9 cellular contexts compared by ENCODE assay signal in genomic region chr7:2894118-2894940, GRCh38. TPM values are rescaled to one million over a fixed set of nuclear protein-coding genes. Genes with fewer than 3 reads are reported as not detected.
DNase-seq lines count a peak whose midpoint lies in the region; ATAC-seq and TF ChIP-seq lines count a peak whose summit lies in the region.
"Had no signal": no experiment of that assay in that cellular context is flagged by ENCODE, and none has a peak within 500 bp of the region (broad histone marks: within the 10 kb centered on the region; RNA-seq: fewer than 3 reads in every experiment).

No MANE protein-coding gene starts in this region.

- no peaks in the 10 kb centered on the region for H3K36me3 ChIP-seq in A673 (ENCODE audit: insufficient read depth, low read length, poor library complexity, severe bottlenecking)

- peak overlapping the region; percentile 66 for H3K4me3 Mint-ChIP-seq in activated CD4-positive, alpha-beta T cell treated with anti-CD3 and anti-CD28 coated beads, Interleukin-2, amount 10 ng/mL, durations not matched to agents 7 days and 5 days
- H3K4me3 Mint-ChIP-seq in natural killer cell: peak overlapping the region; percentile 91
- H3K4me3 Mint-ChIP-seq: neural crest cell had no signal

- CTCF ChIA-PET in activated CD4-positive, alpha-beta T cell treated with anti-CD3 and anti-CD28 coated beads, Interleukin-2, amount 10 ng/mL, durations not matched to agents 7 days and 5 days (lab: Charles Lee): interaction anchor here (0.6 to 2.6 kb wide), 11 partner anchors 9 to 407 kb away, joined by 3 to 18 read pairs (median 3); partner anchors contain the start of gene SDK1
- CTCF ChIA-PET in A673 (lab: Charles Lee): interaction anchor here (0.6 kb wide), 1 partner anchor 8 kb away, joined by 7 read pairs; no protein-coding TSS in a partner anchor
- CTCF ChIA-PET in RWPE1 (lab: Yijun Ruan, JAX): interaction anchor here (1.6 kb wide), 1 partner anchor 12 kb away, joined by 3 read pairs; no protein-coding TSS in a partner anchor

- ATAC-seq in HG03135 (IDR thresholded peaks at IDR 0.05; ENCODE audit: unreplicated experiment): peak; percentile 74
- peak; percentile 61 to 71 (median 66) for ATAC-seq in natural killer cell

- no peak overlapping the region for H3K4me3 ChIP-seq in A673 (ENCODE audit: low read depth, low read length, poor library complexity, severe bottlenecking)

- no peaks in the 10 kb centered on the region for H3K27me3 Mint-ChIP-seq in activated CD4-positive, alpha-beta T cell treated with anti-CD3 and anti-CD28 coated beads, Interleukin-2, amount 10 ng/mL, durations not matched to agents 7 days and 5 days
- no peaks in the 10 kb centered on the region for H3K27me3 Mint-ChIP-seq in natural killer cell (ENCODE audit: low read depth in 2 of 2)

- no peak overlapping the region for H3K27ac ChIP-seq in A673 (ENCODE audit: low read depth, low read length, poor library complexity, severe bottlenecking)
- no peak overlapping the region for H3K27ac ChIP-seq in RWPE1

- no peaks in the 10 kb centered on the region for H3K36me3 Mint-ChIP-seq in activated CD4-positive, alpha-beta T cell treated with anti-CD3 and anti-CD28 coated beads, Interleukin-2, amount 10 ng/mL, durations not matched to agents 7 days and 5 days (ENCODE audit: low read depth)
- no peaks in the 10 kb centered on the region for H3K36me3 Mint-ChIP-seq in natural killer cell

- no peaks in the 10 kb centered on the region for H3K27me3 ChIP-seq in A673 (replicated peaks; ENCODE audit: insufficient read depth, low read depth, low read length, poor library complexity)

- peaks cover 5% of the 10 kb centered on the region for H3K4me1 ChIP-seq in A673 (ENCODE audit: insufficient read depth, low read length, poor library complexity, severe bottlenecking)

- TF ChIP-seq CTCF in natural killer cell (IDR thresholded peaks at IDR 0.05) (no peak), A673 (conservative IDR thresholded peaks at IDR 0.05; ENCODE audit: low read depth, low read length) (no peak), RWPE1 (conservative IDR thresholded peaks at IDR 0.05; ENCODE audit: low read depth) (no peak)

- H3K4me1 Mint-ChIP-seq in activated CD4-positive, alpha-beta T cell treated with anti-CD3 and anti-CD28 coated beads, Interleukin-2, amount 10 ng/mL, durations not matched to agents 7 days and 5 days: peaks cover 28% of the 10 kb centered on the region
- peaks cover 14 to 20% of the 10 kb centered on the region in 2 donors for H3K4me1 Mint-ChIP-seq in natural killer cell
- H3K4me1 Mint-ChIP-seq: neural crest cell had no signal

- DNase-seq in NCI-H2227 (lab: John Stamatoyannopoulos, UW; ENCODE audit: unreplicated experiment) (peak; percentile 10), NCI-H2227 treated with DMSO at 0.1 percent for 48 hours (lab: John Stamatoyannopoulos, UW) (no peak), natural killer cell (peak; percentile 29), mucosa of gallbladder (ENCODE audit: low spot score) (no peak), A673 (ENCODE audit: low spot score) (no peak), RWPE1 (ENCODE audit: low spot score) (no peak)
- peak; percentile 60 for DNase-seq in activated CD4-positive, alpha-beta T cell treated with anti-CD3 and anti-CD28 coated beads, Interleukin-2, amount 10 ng/mL, durations not matched to agents 7 days and 5 days

- intact Hi-C loops in natural killer cell (cut with micrococcal nuclease) (no loop called here), A673 (cut with micrococcal nuclease; ENCODE audit: unreplicated experiment) (no loop called here)

- no TSS peak for BruUV-seq in A673 (replicated peaks; lab: Mats Ljungman, UMichigan)

- peak overlapping the region; percentile 89 for H3K27ac Mint-ChIP-seq in activated CD4-positive, alpha-beta T cell treated with anti-CD3 and anti-CD28 coated beads, Interleukin-2, amount 10 ng/mL, durations not matched to agents 7 days and 5 days
- H3K27ac Mint-ChIP-seq in natural killer cell: peak overlapping the region; percentile 37 to 85

- H3K9me3 Mint-ChIP-seq in activated CD4-positive, alpha-beta T cell treated with anti-CD3 and anti-CD28 coated beads, Interleukin-2, amount 10 ng/mL, durations not matched to agents 7 days and 5 days: no peaks in the 10 kb centered on the region
- H3K9me3 Mint-ChIP-seq in natural killer cell: no peaks in the 10 kb centered on the region
- H3K9me3 Mint-ChIP-seq: neural crest cell had no signal

- H3K9me3 ChIP-seq in A673 (ENCODE audit: low read depth, low read length, poor library complexity, severe bottlenecking): no peaks in the 10 kb centered on the region

- POLR2A ChIA-PET in activated CD4-positive, alpha-beta T cell treated with anti-CD3 and anti-CD28 coated beads, Interleukin-2, amount 10 ng/mL, durations not matched to agents 7 days and 5 days (lab: Charles Lee): interaction anchor here (0.6 to 1.1 kb wide), 4 partner anchors 38 to 269 kb away, joined by 3 to 9 read pairs (median 4); no protein-coding TSS in a partner anchor
- POLR2A ChIA-PET in A673 (lab: Charles Lee; ENCODE audit: low non-redundant PET): interaction anchor here (0.5 kb wide), 1 partner anchor 95 kb away, joined by 6 read pairs; no protein-coding TSS in a partner anchor
- POLR2A ChIA-PET in RWPE1 (lab: Yijun Ruan, JAX; ENCODE audit: low non-redundant PET): interaction anchor here (0.6 kb wide), 1 partner anchor 16 kb away, joined by 4 read pairs; no protein-coding TSS in a partner anchor

RNA-seq across cellular contexts. Expression of gene GNA12, which starts 50.2 kb away (rescaled TPM):
- 10 to 100 TPM; 16.2 to 17.1 TPM for total RNA-seq in activated CD4-positive, alpha-beta T cell treated with anti-CD3 and anti-CD28 coated beads, Interleukin-2, amount 10 ng/mL, durations not matched to agents 7 days and 5 days
- 10 to 100 TPM; 12.6 to 20.2 (median 19.5) TPM for total RNA-seq in natural killer cell
- 48.5 TPM for total RNA-seq in mucosa of gallbladder
- total RNA-seq in A673 (2021): 35.5 and 41.2 TPM in 2 replicates

Comparison
In these comparisons a context has a peak if more than half of its experiments do, and no peak if none do; other contexts are left out.
1. DNase-seq: peak in NCI-H2227 (single experiment), activated CD4-positive, alpha-beta T cell treated with anti-CD3 and anti-CD28 coated beads, Interleukin-2, amount 10 ng/mL, durations not matched to agents 7 days and 5 days (single experiment) and natural killer cell (single experiment); none in NCI-H2227 treated with DMSO at 0.1 percent for 48 hours (single experiment), mucosa of gallbladder (single experiment), A673 (single experiment) and RWPE1 (single experiment).